Comparison of ENCODE assay signal across 16 cellular contexts in genomic region chr6:150887978-150888563, GRCh38. TPM values are rescaled to one million over a fixed set of nuclear protein-coding genes. Genes with fewer than 3 reads are reported as not detected.
DNase-seq lines count a peak whose midpoint lies in the region; ATAC-seq, FAIRE-seq and TF ChIP-seq lines count a peak whose summit lies in the region.
"Had no signal": no experiment of that assay in that cellular context is flagged by ENCODE, and none has a peak within 500 bp of the region (broad histone marks: within the 10 kb centered on the region; RNA-seq: fewer than 3 reads in every experiment).

No MANE protein-coding gene starts in this region.

- POLR2A ChIA-PET in K562 (lab: Yijun Ruan, JAX): interaction anchor here (0.9 to 1.9 kb wide), 4 partner anchors 13 to 447 kb away, joined by 3 to 6 read pairs (median 3); no protein-coding TSS in a partner anchor

- intact Hi-C loops in K562 (cut with micrococcal nuclease): no loop called here
- intact Hi-C loops in right lobe of liver (cut with DNase I): no loop called here

- no peak for FAIRE-seq in K562 (lab: Jason Lieb, UNC)
- FAIRE-seq: frontal cortex had no signal

- WGBS in K562 (ENCODE audit: insufficient coverage, low coverage, missing lambda C conversion rate): 93% methylated on average over 3 of the region's 3 CpGs
- WGBS in right lobe of liver (ENCODE audit: insufficient coverage, low coverage, low lambda C conversion rate, missing lambda C conversion rate): 74% methylated on average over 3 of the region's 3 CpGs

- no peak for TF ChIP-seq RAD21 in K562 (CRISPR knock-in tag; conservative IDR thresholded peaks at IDR 0.05 in 1 of 2, IDR thresholded peaks at IDR 0.05 in 1 of 2)

- no peak overlapping the region for H3K9ac ChIP-seq in K562 (ENCODE audit: insufficient read depth in 1 of 2, low read depth in 2 of 2, low read length in 2 of 2)
- H3K9ac ChIP-seq: neural progenitor cell had no signal

- TF ChIP-seq POLR2A in K562 (conservative IDR thresholded peaks at IDR 0.05) (no peak), right lobe of liver (IDR thresholded peaks at IDR 0.05) (no peak)

- DNase-seq in GM13976 (ENCODE audit: low spot score) (peak; percentile 46), K562 (ENCODE audit: extremely low read depth in 1 of 4, low spot score in 3 of 4) (no peak), NCI-H2081 treated with DMSO at 0.1 percent for 48 hours (lab: John Stamatoyannopoulos, UW) (no peak), right lobe of liver (no peak), GM10266 (ENCODE audit: extremely low spot score) (no peak)
- DNase-seq in stimulated activated CD4-positive, alpha-beta T cell treated with anti-CD3 and anti-CD28 coated beads, Interleukin-4, amount 100 ng/mL, for 1 hour: no peak
- DNase-seq: Kasumi-1, NCI-H1930, SHP77 treated with DMSO at 0.1 percent for 48 hours, stomach had no signal

- H3K79me2 ChIP-seq in K562 (ENCODE audit: control insufficient read depth, insufficient read depth, low read length): peaks cover 6% of the 10 kb centered on the region; the same call in 1 of the 3 replicates

- no peak overlapping the region for H3K27ac ChIP-seq in K562 (ENCODE audit: extremely low read depth, low read depth, low read length)
- H3K27ac ChIP-seq in right lobe of liver: no peak overlapping the region
- H3K27ac ChIP-seq: HL-60, neural progenitor cell, stomach had no signal

- in situ Hi-C loops in GM13976 (cut with MboI; ENCODE audit: low sequenced_read_pairs, unreplicated experiment): no loop called here
- in situ Hi-C loops in K562 (cut with MboI): no loop called here

- peak; percentile 60 for ATAC-seq in GM18870 (IDR thresholded peaks at IDR 0.05; ENCODE audit: unreplicated experiment)
- ATAC-seq in HG02884 (IDR thresholded peaks at IDR 0.05; ENCODE audit: unreplicated experiment): peak; percentile 69
- ATAC-seq in K562: no peak
- ATAC-seq in right lobe of liver: no peak

- CTCF ChIA-PET in K562 (lab: Yijun Ruan, JAX; ENCODE audit: low intra/inter-chr PET ratio): no interaction called here

- BruUV-seq in K562 (replicated peaks; lab: Mats Ljungman, UMichigan): TSS peak; percentile 13

- H3K36me3 ChIP-seq in K562 (ENCODE audit: control insufficient read depth, insufficient read depth, low read length) (peaks cover 83% of the 10 kb centered on the region), right lobe of liver (no peaks in the 10 kb centered on the region)
- H3K36me3 ChIP-seq: neural progenitor cell had no signal

- H2AFZ ChIP-seq in K562 (ENCODE audit: low read depth, low read length): no peak overlapping the region
- H2AFZ ChIP-seq: neural progenitor cell had no signal

- H3K27me3 ChIP-seq in K562 (ENCODE audit: control insufficient read depth in 2 of 2, insufficient read depth in 2 of 2, low read length in 2 of 2) (no peaks in the 10 kb centered on the region), right lobe of liver (no peaks in the 10 kb centered on the region)
- H3K27me3 ChIP-seq: neural progenitor cell, stomach had no signal

- no peaks in the 10 kb centered on the region for H3K9me3 ChIP-seq in K562 (replicated peaks; ENCODE audit: control insufficient read depth, insufficient read depth, low read depth, low read length)
- no peaks in the 10 kb centered on the region for H3K9me3 ChIP-seq in right lobe of liver
- H3K9me3 ChIP-seq: stomach had no signal

- 0 out of 2 replicates have a peak, but pooled peaks cover 9% of the 10 kb centered on the region for H4K20me1 ChIP-seq in K562 (replicated peaks; ENCODE audit: control insufficient read depth, insufficient read depth, low read length)

- H3K4me2 ChIP-seq in K562 (ENCODE audit: insufficient read depth, low read length): no peak overlapping the region
- H3K4me2 ChIP-seq: neural progenitor cell had no signal

- no peak for TF ChIP-seq EP300 in K562 (IDR thresholded peaks at IDR 0.05; ENCODE audit: low read length)

- TF ChIP-seq CTCF in GM13976 (IDR thresholded peaks at IDR 0.05; ENCODE audit: borderline replicate concordance, control extremely low read depth, extremely low read depth, insufficient read depth, missing control alignments) (no peak), K562 (IDR thresholded peaks at IDR 0.05 in 2 of 3, conservative IDR thresholded peaks at IDR 0.05 in 1 of 3; ENCODE audit: insufficient read depth in 2 of 3, low read depth in 1 of 3, low read length in 3 of 3) (no peak), right lobe of liver (IDR thresholded peaks at IDR 0.05) (no peak), GM10266 (IDR thresholded peaks at IDR 0.05; ENCODE audit: control insufficient read depth, insufficient read depth, low read depth, missing control alignments) (no peak)

- no peaks in the 10 kb centered on the region for H3K4me1 ChIP-seq in K562 (replicated peaks in 1 of 2; ENCODE audit: control insufficient read depth in 2 of 2, insufficient read depth in 2 of 2, low read length in 2 of 2)
- H3K4me1 ChIP-seq in right lobe of liver: no peaks in the 10 kb centered on the region
- H3K4me1 ChIP-seq: neural progenitor cell had no signal

- H3K4me3 ChIP-seq in K562 (no peak overlapping the region), right lobe of liver (no peak overlapping the region)
- H3K4me3 ChIP-seq: lung, neural progenitor cell, stomach had no signal

- H3K9me1 ChIP-seq in K562 (ENCODE audit: control insufficient read depth, insufficient read depth, low read length): no peaks in the 10 kb centered on the region

TF ChIP-seq in K562, 482 proteins besides CTCF, POLR2A, EP300 and RAD21 (continues in another document):
- TF ChIP-seq FIP1L1 (IDR thresholded peaks at IDR 0.05; ENCODE audit: low read depth, low read length, poor library complexity, severe bottlenecking) (no peak), PHTF2 (CRISPR knock-in tag; IDR thresholded peaks at IDR 0.05) (no peak), CBFA2T2 (conservative IDR thresholded peaks at IDR 0.05) (no peak), ZFP36 (IDR thresholded peaks at IDR 0.05; ENCODE audit: low read depth, low read length, partially characterized antibody) (no peak), HBP1 (CRISPR knock-in tag; IDR thresholded peaks at IDR 0.05) (no peak), E2F3 (CRISPR knock-in tag; IDR thresholded peaks at IDR 0.05) (no peak), ZNF124 (CRISPR knock-in tag; IDR thresholded peaks at IDR 0.05) (no peak), SP1 (CRISPR knock-in tag; IDR thresholded peaks at IDR 0.05) (no peak), ZC3H11A (IDR thresholded peaks at IDR 0.05; ENCODE audit: low read depth, low read length) (no peak)
- TF ChIP-seq, protein P1, sequence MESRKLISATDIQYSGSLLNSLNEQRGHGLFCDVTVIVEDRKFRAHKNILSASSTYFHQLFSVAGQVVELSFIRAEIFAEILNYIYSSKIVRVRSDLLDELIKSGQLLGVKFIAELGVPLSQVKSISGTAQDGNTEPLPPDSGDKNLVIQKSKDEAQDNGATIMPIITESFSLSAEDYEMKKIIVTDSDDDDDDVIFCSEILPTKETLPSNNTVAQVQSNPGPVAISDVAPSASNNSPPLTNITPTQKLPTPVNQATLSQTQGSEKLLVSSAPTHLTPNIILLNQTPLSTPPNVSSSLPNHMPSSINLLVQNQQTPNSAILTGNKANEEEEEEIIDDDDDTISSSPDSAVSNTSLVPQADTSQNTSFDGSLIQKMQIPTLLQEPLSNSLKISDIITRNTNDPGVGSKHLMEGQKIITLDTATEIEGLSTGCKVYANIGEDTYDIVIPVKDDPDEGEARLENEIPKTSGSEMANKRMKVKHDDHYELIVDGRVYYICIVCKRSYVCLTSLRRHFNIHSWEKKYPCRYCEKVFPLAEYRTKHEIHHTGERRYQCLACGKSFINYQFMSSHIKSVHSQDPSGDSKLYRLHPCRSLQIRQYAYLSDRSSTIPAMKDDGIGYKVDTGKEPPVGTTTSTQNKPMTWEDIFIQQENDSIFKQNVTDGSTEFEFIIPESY (CRISPR knock-in tag; IDR thresholded peaks at IDR 0.05): no peak

RNA-seq across cellular contexts. Expression of gene MTHFD1L, which starts 22.6 kb away (rescaled TPM):
- 162 and 229 TPM in 2 replicates for total RNA-seq in K562 (2011; cell fraction: chromatin; rRNA removed; ENCODE audit: low replicate concordance)
- 68.4 and 78.3 TPM in 2 replicates for total RNA-seq in K562 (2011; cell fraction: nucleolus; rRNA removed)
- total RNA-seq in K562 (2011; cell fraction: nucleoplasm; rRNA removed): 96.0 and 99.6 TPM in 2 replicates
- total RNA-seq in K562 (2014; rRNA removed): 36.0 and 36.9 TPM in 2 replicates
- 63.0 and 85.9 TPM in 2 replicates for total RNA-seq in K562 (2014; rRNA removed; fragmentation: Illumina TruSeq; extraction: Trizol)
- total RNA-seq in K562 (2015; rRNA removed; fragmentation: Illumina TruSeq; extraction: Trizol): 22.9 and 24.0 TPM in 2 replicates
- 118 and 128 TPM in 2 replicates for total RNA-seq in K562 (2021)
- 77.7 and 80.6 TPM in 2 replicates for polyA plus RNA-seq in K562 (2011; rRNA removed)
- 23.3 and 44.4 TPM in 2 replicates for polyA plus RNA-seq in K562 (2011; cell fraction: cytosol; rRNA removed)
- 34.2 and 46.5 TPM in 2 replicates for polyA plus RNA-seq in K562 (2011; cell fraction: nucleus; rRNA removed)
- polyA plus RNA-seq in K562 (2012): 47.8 and 100 TPM in 2 replicates
- 65.5 and 68.2 TPM in 2 replicates for polyA plus RNA-seq in K562 (2014; fragmentation: Illumina TruSeq; extraction: Trizol)
- 10 to 100 TPM; 20.9 to 27.7 TPM for polyA plus RNA-seq in K562 (2014; fragmentation: Nextera tagmentation; extraction: Ambion mirVana)
- 61.0 and 61.8 TPM in 2 replicates for polyA plus RNA-seq in K562 (2014; rRNA removed)
- polyA minus RNA-seq in K562 (2011; rRNA and poly(A)+ RNA removed): 78.9 and 99.3 TPM in 2 replicates
- 48.1 and 48.5 TPM in 2 replicates for polyA minus RNA-seq in K562 (2011; cell fraction: cytosol; rRNA and poly(A)+ RNA removed)
- polyA minus RNA-seq in K562 (2011; cell fraction: nucleus; rRNA and poly(A)+ RNA removed): 38.1 and 74.5 TPM in 2 replicates
- total RNA-seq in right lobe of liver: 10 to 100 TPM in 1 of 6 experiments, 1 to 10 TPM in 5; 1.7 to 11.5 (median 4.9) TPM

Comparison
In these comparisons a context has a peak if more than half of its experiments do, and no peak if none do; other contexts are left out.
1. ATAC-seq: peak in GM18870 (single experiment) and HG02884 (single experiment); none in K562 (single experiment) and right lobe of liver (0 of 4).